In the genomic region with DNA sequence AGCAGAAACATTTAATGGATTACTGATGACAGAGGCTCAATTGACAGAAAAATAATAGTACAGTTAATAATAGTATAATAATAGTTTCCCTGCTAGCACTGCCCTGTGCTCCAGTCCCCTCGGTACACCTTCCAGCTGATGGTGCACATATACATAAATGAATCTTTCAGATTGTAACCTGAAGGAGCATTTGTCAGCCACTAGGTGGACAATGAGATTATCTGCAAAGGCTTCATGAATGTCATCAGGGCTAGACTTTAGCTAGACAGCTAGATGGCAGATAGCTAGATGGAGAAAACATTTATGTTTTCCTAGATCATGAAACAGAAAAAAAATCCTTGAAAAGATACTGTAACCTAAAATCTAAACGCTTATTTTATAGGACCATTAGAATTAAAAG, we compare ENCODE assay signal across 8 cellular contexts.
DNase-seq lines count a peak whose midpoint lies in the region; ATAC-seq and TF ChIP-seq lines count a peak whose summit lies in the region.

No MANE protein-coding gene starts in this region.

- TF ChIP-seq CTCF in GM12873 (IDR thresholded peaks at IDR 0.05; ENCODE audit: insufficient read depth, low read depth, low read length, missing control alignments) (peak; percentile 55), cardiac fibroblast (IDR thresholded peaks at IDR 0.05; ENCODE audit: low read depth, low read length) (peak; percentile 47)

- peak; percentile 98 for ATAC-seq in GM21390 (IDR thresholded peaks at IDR 0.05; ENCODE audit: unreplicated experiment)
- ATAC-seq in HG03520 (IDR thresholded peaks at IDR 0.05; ENCODE audit: unreplicated experiment) = peak; percentile 92

- no peak overlapping the region for H3K4me3 ChIP-seq in cardiac fibroblast (replicated peaks in 1 of 2; ENCODE audit: low read depth in 2 of 2, low read length in 2 of 2)

- DNase-seq in cardiac fibroblast (ENCODE audit: low read depth in 2 of 2) = peak; percentile 5 to 45
- DNase-seq in dedifferentiated amniotic fluid mesenchymal stem cell (ENCODE audit: extremely low spot score) = no peak
- DNase-seq in CD1c-positive myeloid dendritic cell (ENCODE audit: extremely low spot score) = no peak
- no peak for DNase-seq in cerebellar nuclear complex (lab: John Stamatoyannopoulos, UW)
- DNase-seq in Ammon's horn (ENCODE audit: low spot score) = no peak

Comparison
In these comparisons a context has a peak if more than half of its experiments do, and no peak if none do; other contexts are left out.
1. DNase-seq: peak in cardiac fibroblast (2 of 2); none in dedifferentiated amniotic fluid mesenchymal stem cell (single experiment), CD1c-positive myeloid dendritic cell (single experiment), cerebellar nuclear complex (0 of 2) and Ammon's horn (single experiment).